8 cellular contexts compared by ENCODE assay signal in genomic region chr11:76512851-76513653, GRCh38.
DNase-seq lines count a peak whose midpoint lies in the region; ATAC-seq and TF ChIP-seq lines count a peak whose summit lies in the region.

No MANE protein-coding gene starts in this region.

- no peaks in the 10 kb centered on the region for H3K4me1 Mint-ChIP-seq in MCF 10A (ENCODE audit: insufficient read depth, unreplicated experiment)
- H3K4me1 Mint-ChIP-seq in activated CD4-positive, alpha-beta memory T cell treated with anti-CD3 and anti-CD28 coated beads for 36 hours (ENCODE audit: low read depth): no peaks in the 10 kb centered on the region

- POLR2A ChIA-PET in MCF 10A (lab: Yijun Ruan, JAX) (no interaction called here), Panc1 (lab: Charles Lee) (no interaction called here)
- POLR2A ChIA-PET in activated CD4-positive, alpha-beta memory T cell treated with anti-CD3 and anti-CD28 coated beads for 36 hours (lab: Charles Lee): interaction anchor here (0.7 kb wide), 1 partner anchor 18 kb away, joined by 4 read pairs; no protein-coding TSS in a partner anchor

- H3K27me3 Mint-ChIP-seq in MCF 10A (ENCODE audit: insufficient read depth, unreplicated experiment): no peaks in the 10 kb centered on the region
- H3K27me3 Mint-ChIP-seq in activated CD4-positive, alpha-beta memory T cell treated with anti-CD3 and anti-CD28 coated beads for 36 hours: no peaks in the 10 kb centered on the region

- no peak overlapping the region for H2AFZ ChIP-seq in fibroblast of lung (ENCODE audit: low read length)

- H3K27me3 ChIP-seq in breast epithelium (no peaks in the 10 kb centered on the region), Panc1 (ENCODE audit: control insufficient read depth, insufficient read depth, low read length) (no peaks in the 10 kb centered on the region), fibroblast of lung (ENCODE audit: control insufficient read depth, insufficient read depth, low read length) (no peaks in the 10 kb centered on the region), testis (no peaks in the 10 kb centered on the region), gastroesophageal sphincter (no peaks in the 10 kb centered on the region)

- H3K9ac ChIP-seq in fibroblast of lung (ENCODE audit: insufficient read depth, low read length): no peak overlapping the region

- no peak overlapping the region for H3K4me2 ChIP-seq in fibroblast of lung (ENCODE audit: extremely low read depth, insufficient read depth, low read length)

- H3K4me3 ChIP-seq in breast epithelium: no peak overlapping the region
- H3K4me3 ChIP-seq in Panc1 (ENCODE audit: low read depth in 2 of 2, low read length in 2 of 2): no peak overlapping the region
- H3K4me3 ChIP-seq in fibroblast of lung (replicated peaks in 1 of 4; ENCODE audit: control extremely low read depth in 1 of 4, insufficient read depth in 1 of 4, low read depth in 3 of 4, low read length in 4 of 4): no peak overlapping the region
- no peak overlapping the region for H3K4me3 ChIP-seq in testis
- H3K4me3 ChIP-seq in gastroesophageal sphincter: no peak overlapping the region

- no peak for TF ChIP-seq EP300 in gastroesophageal sphincter (IDR thresholded peaks at IDR 0.05)

- H3K79me2 ChIP-seq in fibroblast of lung (ENCODE audit: control insufficient read depth, insufficient read depth, low read length): no peaks in the 10 kb centered on the region

- no peak overlapping the region for H3K4me3 Mint-ChIP-seq in MCF 10A (ENCODE audit: unreplicated experiment)
- H3K4me3 Mint-ChIP-seq in activated CD4-positive, alpha-beta memory T cell treated with anti-CD3 and anti-CD28 coated beads for 36 hours: no peak overlapping the region

- H3K27ac Mint-ChIP-seq in MCF 10A (ENCODE audit: low read depth, unreplicated experiment): no peak overlapping the region
- no peak overlapping the region for H3K27ac Mint-ChIP-seq in activated CD4-positive, alpha-beta memory T cell treated with anti-CD3 and anti-CD28 coated beads for 36 hours

- in situ Hi-C loops in Panc1 (cut with HindIII; ENCODE audit: low pct_unique_long_range_greater_than_20kb, low sequenced_read_pairs): no loop called here

- no peaks in the 10 kb centered on the region for H4K20me1 ChIP-seq in fibroblast of lung (ENCODE audit: control insufficient read depth, extremely low read depth, insufficient read depth, low read length)

- H3K36me3 Mint-ChIP-seq in MCF 10A (ENCODE audit: insufficient read depth, unreplicated experiment): peaks cover 10% of the 10 kb centered on the region
- H3K36me3 Mint-ChIP-seq in activated CD4-positive, alpha-beta memory T cell treated with anti-CD3 and anti-CD28 coated beads for 36 hours: peaks cover 4% of the 10 kb centered on the region

- no peak overlapping the region for H3K27ac ChIP-seq in breast epithelium
- no peak overlapping the region for H3K27ac ChIP-seq in Panc1 (ENCODE audit: low read length)
- H3K27ac ChIP-seq in fibroblast of lung (ENCODE audit: insufficient read depth, low read length): no peak overlapping the region
- no peak overlapping the region for H3K27ac ChIP-seq in testis
- H3K27ac ChIP-seq in gastroesophageal sphincter: no peak overlapping the region

- TF ChIP-seq POLR2A in breast epithelium (IDR thresholded peaks at IDR 0.05) (no peak), testis (IDR thresholded peaks at IDR 0.05) (no peak), gastroesophageal sphincter (IDR thresholded peaks at IDR 0.05) (no peak)

- intact Hi-C loops in MCF 10A (cut with micrococcal nuclease): loop anchor here (2.0 to 10.0 kb wide), 3 partner anchors 188 to 616 kb away; no protein-coding TSS in a partner anchor
- intact Hi-C loops in breast epithelium (cut with DNase I; ENCODE audit: low total_unique reads): no loop called here
- intact Hi-C loops in Panc1 (cut with micrococcal nuclease; ENCODE audit: unreplicated experiment): no loop called here
- intact Hi-C loops in testis (cut with DNase I; ENCODE audit: low total_unique reads): no loop called here
- intact Hi-C loops in activated CD4-positive, alpha-beta memory T cell treated with anti-CD3 and anti-CD28 coated beads for 36 hours (cut with micrococcal nuclease): no loop called here

- 57 to 62% methylated on average over 1 of the region's 1 CpG for WGBS in testis, 2 donors
- WGBS in gastroesophageal sphincter (ENCODE audit: low coverage in 1 of 2), 2 donors: 45 to 70% methylated on average over 1 of the region's 1 CpG

- DNase-seq in MCF 10A (ENCODE audit: unreplicated experiment): peak; percentile 26
- DNase-seq in breast epithelium (ENCODE audit: low spot score in 2 of 2): no peak
- DNase-seq in Panc1 (ENCODE audit: low read depth, low spot score): no peak
- peak; percentile 37 to 73 for DNase-seq in fibroblast of lung (ENCODE audit: low read depth in 2 of 2)
- no peak for DNase-seq in testis
- no peak for DNase-seq in AG08396 (ENCODE audit: low spot score)
- no peak for DNase-seq in activated CD4-positive, alpha-beta memory T cell treated with anti-CD3 and anti-CD28 coated beads for 36 hours

- ATAC-seq in Panc1 (no peak), gastroesophageal sphincter (no peak)

- BruUV-seq in MCF 10A (replicated peaks; lab: Mats Ljungman, UMichigan) (no TSS peak), Panc1 (replicated peaks; lab: Mats Ljungman, UMichigan) (no TSS peak)

- H3K9me3 ChIP-seq in breast epithelium: no peaks in the 10 kb centered on the region
- H3K9me3 ChIP-seq in Panc1 (ENCODE audit: control insufficient read depth, insufficient read depth, low read depth, low read length): no peaks in the 10 kb centered on the region
- no peaks in the 10 kb centered on the region for H3K9me3 ChIP-seq in fibroblast of lung (ENCODE audit: control insufficient read depth, insufficient read depth, low read depth, low read length)
- no peaks in the 10 kb centered on the region for H3K9me3 ChIP-seq in testis
- no peaks in the 10 kb centered on the region for H3K9me3 ChIP-seq in gastroesophageal sphincter

- H3K9me3 Mint-ChIP-seq in MCF 10A (ENCODE audit: unreplicated experiment): no peaks in the 10 kb centered on the region
- H3K9me3 Mint-ChIP-seq in activated CD4-positive, alpha-beta memory T cell treated with anti-CD3 and anti-CD28 coated beads for 36 hours: no peaks in the 10 kb centered on the region

- H3K36me3 ChIP-seq in breast epithelium: no peaks in the 10 kb centered on the region
- H3K36me3 ChIP-seq in Panc1 (ENCODE audit: control insufficient read depth, insufficient read depth, low read length): no peaks in the 10 kb centered on the region; the same call in 1 of the 2 replicates
- no peaks in the 10 kb centered on the region for H3K36me3 ChIP-seq in fibroblast of lung (ENCODE audit: control insufficient read depth, insufficient read depth, low read length)
- no peaks in the 10 kb centered on the region for H3K36me3 ChIP-seq in testis (ENCODE audit: low read depth, missing control alignments)
- H3K36me3 ChIP-seq in gastroesophageal sphincter: peaks cover 0 to 41% of the 10 kb centered on the region in 2 donors

- H3K4me1 ChIP-seq in breast epithelium: no peaks in the 10 kb centered on the region
- H3K4me1 ChIP-seq in Panc1 (ENCODE audit: control insufficient read depth, insufficient read depth, low read length): no peaks in the 10 kb centered on the region
- no peaks in the 10 kb centered on the region for H3K4me1 ChIP-seq in fibroblast of lung (ENCODE audit: control insufficient read depth, extremely low read depth, insufficient read depth, low read length)
- no peaks in the 10 kb centered on the region for H3K4me1 ChIP-seq in testis
- peaks cover 0 to 13% (median 0%) of the 10 kb centered on the region in 3 donors for H3K4me1 ChIP-seq in gastroesophageal sphincter

- TF ChIP-seq CTCF in MCF 10A (IDR thresholded peaks at IDR 0.05; ENCODE audit: unreplicated experiment) (peak; percentile 33), breast epithelium (IDR thresholded peaks at IDR 0.05) (no peak), Panc1 (IDR thresholded peaks at IDR 0.05) (peak; percentile 60; the same call in 1 of the 2 replicates), fibroblast of lung (conservative IDR thresholded peaks at IDR 0.05 in 1 of 2, IDR thresholded peaks at IDR 0.05 in 1 of 2; ENCODE audit: low read depth in 1 of 2, low read length in 2 of 2) (peak; percentile 14 to 45), testis (IDR thresholded peaks at IDR 0.05) (peak in 2 of 3 experiments; percentile 5 to 41), gastroesophageal sphincter (IDR thresholded peaks at IDR 0.05) (peak in 1 of 4 experiments; percentile 15)

- CTCF ChIA-PET in MCF 10A (lab: Yijun Ruan, JAX) (interaction anchor here (0.6 to 1.1 kb wide), 7 partner anchors 10 to 742 kb away, joined by 3 to 4 read pairs (median 3); no protein-coding TSS in a partner anchor), Panc1 (lab: Charles Lee) (interaction anchor here (0.7 kb wide), 4 partner anchors 21 to 510 kb away, joined by 3 to 4 read pairs (median 3); no protein-coding TSS in a partner anchor)
- CTCF ChIA-PET in activated CD4-positive, alpha-beta memory T cell treated with anti-CD3 and anti-CD28 coated beads for 36 hours (lab: Charles Lee): interaction anchor here (0.8 to 3.1 kb wide), 2 partner anchors 278 to 305 kb away, joined by 3 to 16 read pairs; no protein-coding TSS in a partner anchor

Comparison
In these comparisons a context has a peak if more than half of its experiments do, and no peak if none do; other contexts are left out.
1. DNase-seq: peak in MCF 10A (single experiment) and fibroblast of lung (2 of 2); none in breast epithelium (0 of 2), Panc1 (single experiment), testis (single experiment), AG08396 (single experiment) and activated CD4-positive, alpha-beta memory T cell treated with anti-CD3 and anti-CD28 coated beads for 36 hours (single experiment).
2. CTCF ChIP-seq: peak in MCF 10A (single experiment), Panc1 (single experiment), fibroblast of lung (2 of 2) and testis (2 of 3); none in breast epithelium (0 of 3).